37 cellular contexts compared by ENCODE assay signal in the genomic region with DNA sequence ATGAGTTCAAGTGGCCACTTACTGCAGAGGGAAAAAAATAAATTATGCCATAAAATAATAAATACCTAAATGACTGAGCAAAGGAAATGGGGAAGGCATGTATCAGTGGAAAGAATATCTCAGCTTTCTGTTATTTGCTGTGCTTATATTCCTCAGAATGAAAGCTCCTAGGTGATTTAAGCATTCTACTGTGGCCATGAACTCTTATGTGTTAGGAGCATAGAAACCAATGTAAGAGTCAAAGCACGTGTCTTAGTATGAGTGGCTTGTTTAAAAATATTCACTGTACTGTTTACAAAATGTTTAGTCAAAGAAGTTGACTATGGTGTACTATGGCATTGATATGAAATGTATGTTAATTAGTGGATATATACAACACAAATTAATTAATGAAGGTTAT. TPM values are rescaled to one million over a fixed set of nuclear protein-coding genes. Genes with fewer than 3 reads are reported as not detected.
"Had no signal": no experiment of that assay in that cellular context is flagged by ENCODE, and none has a peak within 500 bp of the region (broad histone marks: within the 10 kb centered on the region; RNA-seq: fewer than 3 reads in every experiment).

No MANE protein-coding gene starts in this region.

- DNase-seq: Karpas-422, Kasumi-1, KG1, MG63, MM.1S, MV-4-11, NCI-H1048, NCI-H1092, NCI-H1092 treated with DMSO at 0.1 percent for 48 hours, NCI-H1105, NCI-H1105 treated with DMSO at 0.1 percent for 48 hours, NCI-H1417, NCI-H1417 treated with DMSO at 0.1 percent for 48 hours, NCI-H1436, NCI-H1436 treated with DMSO at 0.1 percent for 48 hours, NCI-H146, NCI-H1694, NCI-H1694 treated with DMSO at 0.1 percent for 48 hours, NCI-H187, NCI-H187 treated with DMSO at 0.1 percent for 48 hours, NCI-H1930, NCI-H2029, NCI-H2029 treated with DMSO at 0.1 percent for 48 hours, NCI-H2081, NCI-H2081 treated with DMSO at 0.1 percent for 48 hours, NCI-H2107, NCI-H2171, NCI-H2171 treated with DMSO at 0.1 percent for 48 hours, NCI-H2227 treated with DMSO at 0.1 percent for 48 hours, NCI-H226, NCI-H345, NCI-H446, NCI-H446 treated with DMSO at 0.1 percent for 48 hours, NCI-H510A had no signal

RNA-seq across cellular contexts. Expression of a gene that starts 59.0 kb away (rescaled TPM):
- total RNA-seq: LHCN-M2, MCF 10A, NCI-H460 had no signal
